8 cellular contexts compared by ENCODE assay signal in the genomic region with DNA sequence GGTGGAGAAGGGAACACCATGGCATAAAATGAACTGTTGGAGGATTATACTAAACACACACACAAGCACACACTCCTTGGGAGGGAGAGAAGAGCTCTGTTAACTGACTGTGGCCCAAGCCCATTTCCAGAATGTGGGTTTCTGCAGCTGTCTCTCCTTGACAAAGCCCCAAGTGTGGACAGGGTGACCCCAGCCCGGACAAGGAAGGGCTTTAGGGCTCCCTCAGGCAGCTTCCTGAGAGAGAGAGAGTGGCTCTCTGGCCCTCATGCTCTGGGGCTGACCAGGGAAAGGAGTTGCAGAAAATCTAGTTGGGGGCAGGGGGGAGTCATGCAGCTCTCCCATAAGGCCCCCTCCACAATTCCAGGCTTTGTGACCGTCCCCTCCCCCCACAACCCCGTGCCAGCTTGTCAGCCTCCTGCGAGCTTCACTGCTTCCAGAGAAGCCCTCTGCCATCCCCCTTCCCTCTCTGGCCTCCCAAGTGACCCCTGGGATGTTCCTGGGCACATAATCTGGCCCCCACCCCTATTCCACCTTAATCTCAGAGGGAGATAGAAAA. TPM values are rescaled to one million over a fixed set of nuclear protein-coding genes. Genes with fewer than 3 reads are reported as not detected.
DNase-seq lines count a peak whose midpoint lies in the region; ATAC-seq and TF ChIP-seq lines count a peak whose summit lies in the region.

No MANE protein-coding gene starts in this region.

- POLR2A ChIA-PET in CD8-positive, alpha-beta T cell (lab: Charles Lee) = no interaction called here

- intact Hi-C loops in CD8-positive, alpha-beta T cell (cut with DNase I, micrococcal nuclease) = no loop called here
- intact Hi-C loops in adrenal gland (cut with DNase I) = no loop called here

- DNase-seq in CD8-positive, alpha-beta T cell = no peak
- DNase-seq in adrenal gland = peak in 4 of 7 donors; percentile 2 to 21 (median 12)
- DNase-seq in iPS DF 6.9 (ENCODE audit: low read depth, low spot score) = no peak
- DNase-seq in BE2C = no peak
- no peak for DNase-seq in MV-4-11 (lab: John Stamatoyannopoulos, UW)
- DNase-seq in iPS-NIHi7 (ENCODE audit: extremely low spot score) = no peak
- DNase-seq in hippocampal formation (lab: John Stamatoyannopoulos, UW) = no peak

- peak overlapping the region; percentile 37 for H3K4me3 Mint-ChIP-seq in CD8-positive, alpha-beta T cell

- no peaks in the 10 kb centered on the region for H3K36me3 Mint-ChIP-seq in CD8-positive, alpha-beta T cell

- H3K27me3 ChIP-seq in CD8-positive, alpha-beta T cell (ENCODE audit: insufficient read depth, low read length) = no peaks in the 10 kb centered on the region
- H3K27me3 ChIP-seq in adrenal gland (peaks cover 7% of the 10 kb centered on the region), iPS DF 6.9 (ENCODE audit: control insufficient read depth, insufficient read depth, low read length) (no peaks in the 10 kb centered on the region), rectal smooth muscle tissue (ENCODE audit: control insufficient read depth, insufficient read depth, low read length) (no peaks in the 10 kb centered on the region), BE2C (no peaks in the 10 kb centered on the region)

- no peak overlapping the region for H3K9ac ChIP-seq in rectal smooth muscle tissue (ENCODE audit: low read length)

- 17 to 49% (median 34%) methylated on average over 2 to 4 of the region's 4 CpGs; no CpG with 5 or more reads in 1 of the 4 donors for WGBS in adrenal gland, 4 donors
- WGBS in iPS DF 6.9 (ENCODE audit: insufficient coverage, insufficient read length) = no CpG with 5 or more reads among the region's 4 CpGs

- no peaks in the 10 kb centered on the region for H3K9me3 ChIP-seq in CD8-positive, alpha-beta T cell (ENCODE audit: low read length)
- H3K9me3 ChIP-seq in adrenal gland (replicated peaks in 1 of 3) (peaks cover 0 to 8% (median 0%) of the 10 kb centered on the region in 3 donors), iPS DF 6.9 (ENCODE audit: control insufficient read depth, insufficient read depth, low read length) (no peaks in the 10 kb centered on the region), BE2C (no peaks in the 10 kb centered on the region)

- no peaks in the 10 kb centered on the region for H3K36me3 ChIP-seq in CD8-positive, alpha-beta T cell (ENCODE audit: insufficient read depth, low read length)
- H3K36me3 ChIP-seq in adrenal gland (replicated peaks in 1 of 2) = no peaks in the 10 kb centered on the region
- no peaks in the 10 kb centered on the region for H3K36me3 ChIP-seq in iPS DF 6.9 (ENCODE audit: control insufficient read depth, insufficient read depth, low read length)
- H3K36me3 ChIP-seq in rectal smooth muscle tissue (ENCODE audit: control insufficient read depth, insufficient read depth, low read length) = no peaks in the 10 kb centered on the region
- no peaks in the 10 kb centered on the region for H3K36me3 ChIP-seq in BE2C

- peaks cover 1% of the 10 kb centered on the region for H3K4me1 Mint-ChIP-seq in CD8-positive, alpha-beta T cell (ENCODE audit: low read depth)

- H3K27ac Mint-ChIP-seq in CD8-positive, alpha-beta T cell = no peak overlapping the region

- no peak for ATAC-seq in CD8-positive, alpha-beta T cell

- H3K27me3 Mint-ChIP-seq in CD8-positive, alpha-beta T cell (ENCODE audit: low read depth) = no peaks in the 10 kb centered on the region

- H3K9me3 Mint-ChIP-seq in CD8-positive, alpha-beta T cell = no peaks in the 10 kb centered on the region

- H3K27ac ChIP-seq in CD8-positive, alpha-beta T cell (ENCODE audit: low read depth, low read length) = no peak overlapping the region
- no peak overlapping the region for H3K27ac ChIP-seq in adrenal gland
- no peak overlapping the region for H3K27ac ChIP-seq in iPS DF 6.9 (ENCODE audit: low read length)
- peak overlapping the region; percentile 55 for H3K27ac ChIP-seq in rectal smooth muscle tissue (ENCODE audit: low read depth, low read length)

- no peak for TF ChIP-seq POLR2A in adrenal gland (IDR thresholded peaks at IDR 0.05)

- H3K4me1 ChIP-seq in CD8-positive, alpha-beta T cell (ENCODE audit: insufficient read depth, low read length) = no peaks in the 10 kb centered on the region
- H3K4me1 ChIP-seq in adrenal gland (replicated peaks in 1 of 2) (no peaks in the 10 kb centered on the region), iPS DF 6.9 (ENCODE audit: control insufficient read depth, insufficient read depth, low read length) (peaks cover 2% of the 10 kb centered on the region; the same call in 1 of the 2 replicates), rectal smooth muscle tissue (ENCODE audit: control insufficient read depth, insufficient read depth, low read length) (no peaks in the 10 kb centered on the region), BE2C (no peaks in the 10 kb centered on the region)

- H3K4me3 ChIP-seq in CD8-positive, alpha-beta T cell (ENCODE audit: low read depth, low read length) = peak overlapping the region; percentile 15
- H3K4me3 ChIP-seq in adrenal gland (peak overlapping the region in 2 of 4 donors; percentile 22 to 56), iPS DF 6.9 (ENCODE audit: low read length) (peak overlapping the region; percentile 59; the same call in 1 of the 2 replicates), rectal smooth muscle tissue (ENCODE audit: low read length) (peak overlapping the region; percentile 56), BE2C (ENCODE audit: low read depth, low read length) (no peak overlapping the region; the same call in none of the 2 replicates)

- CTCF ChIA-PET in CD8-positive, alpha-beta T cell (lab: Charles Lee) = no interaction called here

- TF ChIP-seq CTCF in CD8-positive, alpha-beta T cell (IDR thresholded peaks at IDR 0.05) = no peak
- TF ChIP-seq CTCF in adrenal gland (IDR thresholded peaks at IDR 0.05) (no peak), BE2C (IDR thresholded peaks at IDR 0.05; ENCODE audit: low read depth, low read length) (no peak)

RNA-seq across cellular contexts. Expression of a gene that starts 0.6 kb away (rescaled TPM):
- total RNA-seq in CD8-positive, alpha-beta T cell = 10 to 100 TPM; 13.1 to 17.8 TPM
- total RNA-seq in adrenal gland = 10 to 100 TPM; 13.8 to 49.6 (median 26.3) TPM
- 10 to 100 TPM; 30.5 to 54.4 (median 31.6) TPM for polyA plus RNA-seq in adrenal gland
- polyA plus RNA-seq in BE2C (2012; ENCODE audit: insufficient read depth, insufficient read length, low read depth) = 14.9 TPM

Comparison
In these comparisons a context has a peak if more than half of its experiments do, and no peak if none do; other contexts are left out.
1. DNase-seq: peak in adrenal gland (4 of 7); none in CD8-positive, alpha-beta T cell (0 of 7), iPS DF 6.9 (single experiment), BE2C (single experiment), MV-4-11 (single experiment), iPS-NIHi7 (single experiment) and hippocampal formation (0 of 2).